ENCODE assay signal across 20 cellular contexts in the genomic region with DNA sequence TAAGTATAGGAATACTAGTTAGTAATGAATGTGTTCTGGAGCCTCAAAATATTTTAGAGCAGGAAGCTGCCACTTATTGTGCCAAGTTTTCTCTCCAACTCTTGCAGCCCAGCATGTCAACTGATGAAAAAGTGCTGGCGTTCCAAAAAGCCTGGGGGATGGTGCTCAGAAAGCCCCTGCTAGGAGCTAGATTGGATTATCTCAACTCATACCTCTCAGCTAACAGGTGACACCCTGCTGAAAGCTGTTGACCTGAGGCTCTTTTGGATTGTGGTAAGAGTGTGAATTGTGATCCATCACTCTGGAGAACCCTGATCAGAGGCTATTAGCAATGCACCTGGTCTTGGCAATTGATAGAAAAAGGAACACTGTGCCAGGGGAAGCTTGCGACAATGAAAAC.
"Had no signal": no experiment of that assay in that cellular context is flagged by ENCODE, and none has a peak within 500 bp of the region (broad histone marks: within the 10 kb centered on the region; RNA-seq: fewer than 3 reads in every experiment).

No MANE protein-coding gene starts in this region.

- H3K4me3 ChIP-seq: cardiac muscle cell, esophagus squamous epithelium, mucosa of descending colon, smooth muscle cell, suprapubic skin, transverse colon, uterus had no signal

- H3K27me3 ChIP-seq: cardiac muscle cell, esophagus squamous epithelium, suprapubic skin, transverse colon, uterus had no signal

- DNase-seq: activated CD4-positive, alpha-beta memory T cell treated with anti-CD3 and anti-CD28 coated beads for 36 hours; activated CD4-positive, alpha-beta T cell treated with anti-CD3 and anti-CD28 coated beads for 36 hours; activated naive CD8-positive, alpha-beta T cell treated with anti-CD3 and anti-CD28 coated beads for 36 hours; activated T-cell treated with anti-CD3 and anti-CD28 coated beads for 4 hours; amniotic stem cell; effector CD8-positive, alpha-beta T cell; esophagus squamous epithelium; left ventricle myocardium superior; mucosa of descending colon; naive B cell; stimulated activated CD4-positive, alpha-beta T cell treated with anti-CD3 and anti-CD28 coated beads, Interleukin-4, amount 100 ng/mL, for 1 hour; stimulated activated naive CD8-positive, alpha-beta T cell treated with anti-CD3 and anti-CD28 coated beads, Interleukin-15, amount 100 ng/mL, for 72 hours; transverse colon; uterus had no signal

- H3K27ac Mint-ChIP-seq: activated CD4-positive, alpha-beta memory T cell treated with anti-CD3 and anti-CD28 coated beads for 36 hours; activated CD4-positive, alpha-beta T cell treated with anti-CD3 and anti-CD28 coated beads for 36 hours; activated naive CD8-positive, alpha-beta T cell treated with anti-CD3 and anti-CD28 coated beads for 36 hours; dendritic cell treated with granulocyte-macrophage colony-stimulating factor and Interleukin-4, amounts not matched to agents 40 ng/mL and 50 ng/mL, for 4 days; naive B cell; stimulated activated naive CD8-positive, alpha-beta T cell treated with anti-CD3 and anti-CD28 coated beads, Interleukin-15, amount 100 ng/mL, for 72 hours had no signal

- H3K4me1 Mint-ChIP-seq: activated CD4-positive, alpha-beta T cell treated with anti-CD3 and anti-CD28 coated beads for 36 hours; activated naive CD8-positive, alpha-beta T cell treated with anti-CD3 and anti-CD28 coated beads for 36 hours; naive B cell; stimulated activated naive CD8-positive, alpha-beta T cell treated with anti-CD3 and anti-CD28 coated beads, Interleukin-15, amount 100 ng/mL, for 72 hours had no signal

- H3K4me1 ChIP-seq: esophagus squamous epithelium, parathyroid adenoma, suprapubic skin, transverse colon, uterus had no signal

- H3K36me3 Mint-ChIP-seq: activated CD4-positive, alpha-beta memory T cell treated with anti-CD3 and anti-CD28 coated beads for 36 hours; activated naive CD8-positive, alpha-beta T cell treated with anti-CD3 and anti-CD28 coated beads for 36 hours; naive B cell had no signal

- H3K36me3 ChIP-seq: cardiac muscle cell, esophagus squamous epithelium, suprapubic skin, transverse colon, uterus had no signal

- H3K4me3 Mint-ChIP-seq: activated CD4-positive, alpha-beta memory T cell treated with anti-CD3 and anti-CD28 coated beads for 36 hours; activated CD4-positive, alpha-beta T cell treated with anti-CD3 and anti-CD28 coated beads for 36 hours; activated naive CD8-positive, alpha-beta T cell treated with anti-CD3 and anti-CD28 coated beads for 36 hours; dendritic cell treated with granulocyte-macrophage colony-stimulating factor and Interleukin-4, amounts not matched to agents 40 ng/mL and 50 ng/mL, for 4 days; naive B cell; stimulated activated naive CD8-positive, alpha-beta T cell treated with anti-CD3 and anti-CD28 coated beads, Interleukin-15, amount 100 ng/mL, for 72 hours had no signal

- H3K27me3 Mint-ChIP-seq: activated CD4-positive, alpha-beta memory T cell treated with anti-CD3 and anti-CD28 coated beads for 36 hours; activated CD4-positive, alpha-beta T cell treated with anti-CD3 and anti-CD28 coated beads for 36 hours; activated naive CD8-positive, alpha-beta T cell treated with anti-CD3 and anti-CD28 coated beads for 36 hours; dendritic cell treated with granulocyte-macrophage colony-stimulating factor and Interleukin-4, amounts not matched to agents 40 ng/mL and 50 ng/mL, for 4 days; naive B cell; stimulated activated naive CD8-positive, alpha-beta T cell treated with anti-CD3 and anti-CD28 coated beads, Interleukin-15, amount 100 ng/mL, for 72 hours had no signal

- ATAC-seq: activated CD4-positive, alpha-beta T cell treated with anti-CD3 and anti-CD28 coated beads for 36 hours; left ventricle myocardium superior; mucosa of descending colon; sciatic nerve; stimulated activated naive CD8-positive, alpha-beta T cell treated with anti-CD3 and anti-CD28 coated beads, Interleukin-15, amount 100 ng/mL, for 72 hours had no signal

- H3K9me3 ChIP-seq: esophagus squamous epithelium, mucosa of descending colon, suprapubic skin, transverse colon, uterus had no signal
